20 cellular contexts compared by ENCODE assay signal in the genomic region with DNA sequence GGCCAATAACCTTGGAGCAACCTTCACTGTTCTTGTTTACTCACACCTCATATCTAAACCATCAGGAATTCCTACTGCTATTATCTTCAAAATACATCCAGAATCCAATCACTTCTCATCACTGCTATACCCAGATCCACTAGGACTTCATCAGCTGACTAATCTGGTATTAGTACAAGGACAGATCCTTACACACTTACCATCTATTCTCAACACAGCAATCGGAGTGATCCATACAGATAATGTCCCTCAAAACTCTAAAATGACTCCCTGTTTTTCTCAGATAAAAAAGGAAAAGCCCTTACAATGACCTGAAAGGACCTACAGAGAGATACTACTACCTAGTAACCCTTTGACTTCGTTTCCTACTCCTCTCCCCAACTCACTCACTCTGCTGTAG.
"Had no signal": no experiment of that assay in that cellular context is flagged by ENCODE, and none has a peak within 500 bp of the region (broad histone marks: within the 10 kb centered on the region; RNA-seq: fewer than 3 reads in every experiment).

No MANE protein-coding gene starts in this region.

- ATAC-seq: heart right ventricle, lower lobe of right lung, right lobe of liver had no signal

- H3K27ac Mint-ChIP-seq: nephron had no signal

- H3K4me3 Mint-ChIP-seq: nephron had no signal

- DNase-seq: activated naive CD4-positive, alpha-beta T cell treated with Interleukin-2 at 50 U/mL for 16 hours; activated T-cell treated with anti-CD3 and anti-CD28 coated beads, Interleukin-2, amount 50 U/mL, for 1 hour; cerebellar nuclear complex; effector CD4-positive, alpha-beta T cell; heart right ventricle; kidney; lower lobe of right lung; nucleus accumbens; posterior cingulate gyrus; right lobe of liver; stimulated activated CD4-positive, alpha-beta T cell treated with anti-CD3 and anti-CD28 coated beads, Interleukin-1b, Interleukin-23, amount 100 ng/mL, for 48 hours; stimulated activated naive CD4-positive, alpha-beta T cell; T-helper 1 cell; T-helper 9 cell; upper lobe of left lung had no signal

- H3K27me3 ChIP-seq: heart right ventricle, right lobe of liver, upper lobe of left lung had no signal

- H3K36me3 ChIP-seq: lower lobe of right lung, right lobe of liver, thoracic aorta, upper lobe of left lung had no signal

- H3K4me1 ChIP-seq: right lobe of liver had no signal

- H3K27ac ChIP-seq: coronary artery, heart right ventricle, lower lobe of right lung, right lobe of liver, skin epidermis, thoracic aorta, upper lobe of left lung had no signal

- H3K4me3 ChIP-seq: coronary artery, heart right ventricle, lower lobe of right lung, right lobe of liver, skin epidermis, thoracic aorta, upper lobe of left lung had no signal

- H3K4me1 Mint-ChIP-seq: nephron had no signal

- H3K9me3 ChIP-seq: lower lobe of right lung, right lobe of liver, thoracic aorta, upper lobe of left lung had no signal

- FAIRE-seq: endometrium, kidney had no signal
